9 cellular contexts compared by ENCODE assay signal in the genomic region with DNA sequence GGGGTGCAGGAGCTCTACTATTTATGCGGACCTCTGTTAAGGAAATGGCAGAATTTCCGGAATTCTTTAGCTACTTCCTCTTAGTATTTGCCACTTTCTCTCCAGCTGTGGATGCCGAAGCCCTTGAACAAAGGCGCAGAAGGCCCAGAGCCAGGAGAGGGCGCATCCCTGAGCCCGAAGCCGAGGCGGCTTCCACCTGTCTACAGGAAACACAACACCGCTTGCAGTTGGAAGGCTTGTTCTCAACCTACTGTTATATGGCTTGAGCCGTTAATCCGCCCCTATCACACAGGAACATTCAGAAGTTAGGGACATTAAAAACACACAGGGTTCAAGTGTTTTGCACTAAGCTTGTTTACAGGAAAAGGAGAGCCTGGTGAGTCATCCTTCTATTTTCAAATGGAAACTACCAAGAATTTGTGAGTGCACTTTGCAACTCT.
DNase-seq lines count a peak whose midpoint lies in the region; ATAC-seq and TF ChIP-seq lines count a peak whose summit lies in the region.
"Had no signal": no experiment of that assay in that cellular context is flagged by ENCODE, and none has a peak within 500 bp of the region (broad histone marks: within the 10 kb centered on the region; RNA-seq: fewer than 3 reads in every experiment).

No MANE protein-coding gene starts in this region.

- H3K4me1 Mint-ChIP-seq in nephron progenitor cell, result peaks cover 9% of the 10 kb centered on the region
- H3K4me1 Mint-ChIP-seq in stimulated activated memory B cell treated with anti-CD40 and anti-IgM and Interleukin-4, amounts not matched to agents 10 μg/mL and 1 μg/mL and 100 μg/mL, for 72 hours, result no peaks in the 10 kb centered on the region

- no peak overlapping the region for H3K4me2 ChIP-seq in PC-9

- H3K36me3 Mint-ChIP-seq in nephron progenitor cell (ENCODE audit: low read depth), result no peaks in the 10 kb centered on the region
- H3K36me3 Mint-ChIP-seq in stimulated activated memory B cell treated with anti-CD40 and anti-IgM and Interleukin-4, amounts not matched to agents 10 μg/mL and 1 μg/mL and 100 μg/mL, for 72 hours, result no peaks in the 10 kb centered on the region

- H3K36me3 ChIP-seq in endocrine pancreas (ENCODE audit: control insufficient read depth, insufficient read depth, low read length), result no peaks in the 10 kb centered on the region
- no peaks in the 10 kb centered on the region for H3K36me3 ChIP-seq in PC-9 (ENCODE audit: low read depth)
- H3K36me3 ChIP-seq: right lobe of liver had no signal

- DNase-seq in EH (ENCODE audit: low read depth) (peak; percentile 25), NCI-H2196 (lab: John Stamatoyannopoulos, UW; ENCODE audit: unreplicated experiment) (peak; percentile 33), nephron progenitor cell (peak; percentile 30), PC-9 (no peak)
- DNase-seq in activated naive CD4-positive, alpha-beta T cell treated with anti-CD3 and anti-CD28 coated beads, Interleukin-2, amount 50 U/mL, for 16 hours, result no peak
- DNase-seq: right lobe of liver had no signal

- no peaks in the 10 kb centered on the region for H3K9me2 ChIP-seq in PC-9 (ENCODE audit: insufficient read depth)

- no peaks in the 10 kb centered on the region for H3K27me3 ChIP-seq in endocrine pancreas (ENCODE audit: control insufficient read depth, insufficient read depth, low read length)
- no peaks in the 10 kb centered on the region for H3K27me3 ChIP-seq in PC-9 (ENCODE audit: insufficient read depth, low read depth)
- H3K27me3 ChIP-seq: right lobe of liver had no signal

- H3K4me1 ChIP-seq in endocrine pancreas (ENCODE audit: control insufficient read depth, insufficient read depth, low read length) (peaks cover 17% of the 10 kb centered on the region), PC-9 (replicated peaks; ENCODE audit: insufficient read depth) (peaks cover 21% of the 10 kb centered on the region)

- H3K27ac Mint-ChIP-seq in nephron progenitor cell, result no peak overlapping the region
- H3K27ac Mint-ChIP-seq in stimulated activated memory B cell treated with anti-CD40 and anti-IgM and Interleukin-4, amounts not matched to agents 10 μg/mL and 1 μg/mL and 100 μg/mL, for 72 hours, result no peak overlapping the region

- no peak overlapping the region for H2AFZ ChIP-seq in PC-9

- H3K4me3 ChIP-seq in endocrine pancreas (ENCODE audit: control insufficient read depth, insufficient read depth, low read length), result peak overlapping the region; percentile 7
- H3K4me3 ChIP-seq in PC-9, result no peak overlapping the region
- H3K4me3 ChIP-seq: right lobe of liver had no signal

- BruUV-seq in PC-9 (replicated peaks; lab: Mats Ljungman, UMichigan), result no TSS peak

- H3K9ac ChIP-seq in endocrine pancreas (ENCODE audit: control insufficient read depth, insufficient read depth, low read length), result no peak overlapping the region

- CTCF ChIA-PET in PC-9 (lab: Charles Lee), result no interaction called here

- H3K4me3 Mint-ChIP-seq in nephron progenitor cell, result no peak overlapping the region
- no peak overlapping the region for H3K4me3 Mint-ChIP-seq in stimulated activated memory B cell treated with anti-CD40 and anti-IgM and Interleukin-4, amounts not matched to agents 10 μg/mL and 1 μg/mL and 100 μg/mL, for 72 hours

- TF ChIP-seq CTCF in nephron progenitor cell (IDR thresholded peaks at IDR 0.05) (no peak), PC-9 (conservative IDR thresholded peaks at IDR 0.05) (no peak)

- H3K27me3 Mint-ChIP-seq in nephron progenitor cell (ENCODE audit: low read depth, poor library complexity), result no peaks in the 10 kb centered on the region
- no peaks in the 10 kb centered on the region for H3K27me3 Mint-ChIP-seq in stimulated activated memory B cell treated with anti-CD40 and anti-IgM and Interleukin-4, amounts not matched to agents 10 μg/mL and 1 μg/mL and 100 μg/mL, for 72 hours

- H3K9me3 ChIP-seq in endocrine pancreas (ENCODE audit: control insufficient read depth, low read length) (no peaks in the 10 kb centered on the region), PC-9 (ENCODE audit: insufficient read depth, low read depth) (no peaks in the 10 kb centered on the region; the same call in 1 of the 2 replicates)
- H3K9me3 ChIP-seq: right lobe of liver had no signal

- intact Hi-C loops in PC-9 (cut with micrococcal nuclease; ENCODE audit: unreplicated experiment), result no loop called here

- no peaks in the 10 kb centered on the region for H3K9me3 Mint-ChIP-seq in nephron progenitor cell
- H3K9me3 Mint-ChIP-seq in stimulated activated memory B cell treated with anti-CD40 and anti-IgM and Interleukin-4, amounts not matched to agents 10 μg/mL and 1 μg/mL and 100 μg/mL, for 72 hours, result no peaks in the 10 kb centered on the region

- H3K27ac ChIP-seq in PC-9, result no peak overlapping the region
- H3K27ac ChIP-seq: right lobe of liver had no signal

- H3F3A ChIP-seq in PC-9 (ENCODE audit: insufficient read depth, low read depth), result peaks cover 16% of the 10 kb centered on the region; the same call in 1 of the 2 replicates

- no peak for ATAC-seq in stimulated activated memory B cell treated with anti-CD40 and anti-IgM and Interleukin-4, amounts not matched to agents 10 μg/mL and 1 μg/mL and 100 μg/mL, for 72 hours
- no peak for ATAC-seq in GM21619 (IDR thresholded peaks at IDR 0.05; ENCODE audit: unreplicated experiment)

- POLR2A ChIA-PET in PC-9 (lab: Charles Lee; ENCODE audit: unreplicated experiment), result no interaction called here

- no peaks in the 10 kb centered on the region for H4K20me1 ChIP-seq in PC-9 (ENCODE audit: insufficient read depth)

- H3K79me2 ChIP-seq in PC-9 (ENCODE audit: low read depth), result no peaks in the 10 kb centered on the region

Comparison
In these comparisons a context has a peak if more than half of its experiments do, and no peak if none do; other contexts are left out.
1. DNase-seq: peak in EH (single experiment), NCI-H2196 (single experiment) and nephron progenitor cell (single experiment); none in activated naive CD4-positive, alpha-beta T cell treated with anti-CD3 and anti-CD28 coated beads, Interleukin-2, amount 50 U/mL, for 16 hours (single experiment) and PC-9 (0 of 2).